8 cellular contexts compared by ENCODE assay signal in genomic region chr17:11996722-11997146, GRCh38. TPM values are rescaled to one million over a fixed set of nuclear protein-coding genes. Genes with fewer than 3 reads are reported as not detected.
A peak's percentile ranks its signal among the peaks of the same experiment; 100 is the strongest.
DNase-seq lines count a peak whose midpoint lies in the region; ATAC-seq and TF ChIP-seq lines count a peak whose summit lies in the region.

No MANE protein-coding gene starts in this region.

- peak overlapping the region; percentile 66; the same call in 1 of the 2 replicates for H3K27ac ChIP-seq in HUES6 (ENCODE audit: low read depth, low read length)
- peak overlapping the region; percentile 83 to 94 (median 90) for H3K27ac ChIP-seq in right lobe of liver

- peaks cover 29% of the 10 kb centered on the region for H3K4me1 Mint-ChIP-seq in stimulated activated naive CD8-positive, alpha-beta T cell treated with anti-CD3 and anti-CD28 coated beads, Interleukin-15, amount 100 ng/mL, for 72 hours

- H3K9me3 ChIP-seq in HUES6 (ENCODE audit: control insufficient read depth, insufficient read depth, low read depth, low read length) (no peaks in the 10 kb centered on the region), right lobe of liver (no peaks in the 10 kb centered on the region)

- H3K4me3 Mint-ChIP-seq in stimulated activated naive CD8-positive, alpha-beta T cell treated with anti-CD3 and anti-CD28 coated beads, Interleukin-15, amount 100 ng/mL, for 72 hours: peak overlapping the region; percentile 88 to 94

- H3K27me3 ChIP-seq in HUES6 (ENCODE audit: control insufficient read depth, insufficient read depth, low read length) (no peaks in the 10 kb centered on the region), right lobe of liver (no peaks in the 10 kb centered on the region)

- intact Hi-C loops in right lobe of liver (cut with DNase I): no loop called here

- H3K36me3 ChIP-seq in HUES6 (ENCODE audit: control insufficient read depth, insufficient read depth, low read length) (peaks cover 8% of the 10 kb centered on the region; the same call in 1 of the 2 replicates), right lobe of liver (peaks cover 0 to 3% (median 0%) of the 10 kb centered on the region in 4 donors)

- 0% methylated on average over 8 of the region's 14 CpGs for WGBS in right lobe of liver (ENCODE audit: insufficient coverage, low coverage, low lambda C conversion rate, missing lambda C conversion rate)

- H3K27ac Mint-ChIP-seq in stimulated activated naive CD8-positive, alpha-beta T cell treated with anti-CD3 and anti-CD28 coated beads, Interleukin-15, amount 100 ng/mL, for 72 hours: peak overlapping the region; percentile 82 to 90

- TF ChIP-seq CTCF in right lobe of liver (IDR thresholded peaks at IDR 0.05): peak in 1 of 4 donors; percentile 34

- peak; percentile 1 for DNase-seq in NCI-H2029 treated with DMSO at 0.1 percent for 48 hours (lab: John Stamatoyannopoulos, UW)
- no peak for DNase-seq in NCI-H2029 (lab: John Stamatoyannopoulos, UW)
- peak; percentile 63 for DNase-seq in SK-N-DZ (ENCODE audit: low spot score)
- peak; percentile 7 to 41 for DNase-seq in dermis microvascular lymphatic vessel endothelial cell (ENCODE audit: low read depth in 2 of 2)
- DNase-seq in right lobe of liver: peak in 1 of 3 donors; percentile 69
- DNase-seq in stimulated activated naive CD8-positive, alpha-beta T cell treated with anti-CD3 and anti-CD28 coated beads, Interleukin-15, amount 100 ng/mL, for 72 hours: no peak

- H3K9me3 Mint-ChIP-seq in stimulated activated naive CD8-positive, alpha-beta T cell treated with anti-CD3 and anti-CD28 coated beads, Interleukin-15, amount 100 ng/mL, for 72 hours: peaks cover 0 to 4% of the 10 kb centered on the region in 2 donors

- H3K4me3 ChIP-seq in HUES6 (ENCODE audit: low read depth, low read length) (peak overlapping the region; percentile 68), right lobe of liver (peak overlapping the region; percentile 84 to 86 (median 85))

- H3K27me3 Mint-ChIP-seq in stimulated activated naive CD8-positive, alpha-beta T cell treated with anti-CD3 and anti-CD28 coated beads, Interleukin-15, amount 100 ng/mL, for 72 hours: no peaks in the 10 kb centered on the region

- H3K9ac ChIP-seq in HUES6 (ENCODE audit: low read length): peak overlapping the region; percentile 84

- TF ChIP-seq POLR2A in right lobe of liver (IDR thresholded peaks at IDR 0.05): no peak

- ATAC-seq in GM21717 (IDR thresholded peaks at IDR 0.05; ENCODE audit: unreplicated experiment) (peak; percentile 41), right lobe of liver (peak; percentile 40 to 51 (median 48))
- peak; percentile 63 for ATAC-seq in stimulated activated naive CD8-positive, alpha-beta T cell treated with anti-CD3 and anti-CD28 coated beads, Interleukin-15, amount 100 ng/mL, for 72 hours

- peaks cover 12% of the 10 kb centered on the region for H3K4me1 ChIP-seq in HUES6 (ENCODE audit: control insufficient read depth, insufficient read depth, low read length)
- H3K4me1 ChIP-seq in right lobe of liver: peaks cover 0 to 5% (median 0%) of the 10 kb centered on the region in 4 donors

RNA-seq across cellular contexts. Expression of gene ZNF18, which starts 0.5 kb away (rescaled TPM):
- polyA plus RNA-seq in SK-N-DZ (2014; cell fraction: cytosol; rRNA removed): 6.2 and 7.4 TPM in 2 replicates
- polyA plus RNA-seq in SK-N-DZ (2014; cell fraction: nucleus; rRNA removed): 4.8 and 4.9 TPM in 2 replicates
- total RNA-seq in dermis microvascular lymphatic vessel endothelial cell: 6.4 and 7.2 TPM in 2 replicates
- total RNA-seq in right lobe of liver: 1 to 10 TPM; 3.7 to 7.0 (median 4.2) TPM

RNA-seq across cellular contexts. Expression of gene MAP2K4, which starts 23.9 kb away (rescaled TPM):
- polyA plus RNA-seq in SK-N-DZ (2014; cell fraction: cytosol; rRNA removed): 29.7 and 30.3 TPM in 2 replicates
- 17.2 and 20.4 TPM in 2 replicates for polyA plus RNA-seq in SK-N-DZ (2014; cell fraction: nucleus; rRNA removed)
- total RNA-seq in dermis microvascular lymphatic vessel endothelial cell: 21.4 and 26.7 TPM in 2 replicates
- total RNA-seq in right lobe of liver: 10 to 100 TPM; 14.9 to 23.7 (median 18.7) TPM

Comparison
In these comparisons a context has a peak if more than half of its experiments do, and no peak if none do; other contexts are left out.
1. DNase-seq: peak in NCI-H2029 treated with DMSO at 0.1 percent for 48 hours (single experiment), SK-N-DZ (single experiment) and dermis microvascular lymphatic vessel endothelial cell (2 of 2); none in NCI-H2029 (single experiment) and stimulated activated naive CD8-positive, alpha-beta T cell treated with anti-CD3 and anti-CD28 coated beads, Interleukin-15, amount 100 ng/mL, for 72 hours (0 of 2).
2. Peak in every context shown above with its lines, with median percentiles within 50 percentile points of each other: ATAC-seq.